In the genomic region with DNA sequence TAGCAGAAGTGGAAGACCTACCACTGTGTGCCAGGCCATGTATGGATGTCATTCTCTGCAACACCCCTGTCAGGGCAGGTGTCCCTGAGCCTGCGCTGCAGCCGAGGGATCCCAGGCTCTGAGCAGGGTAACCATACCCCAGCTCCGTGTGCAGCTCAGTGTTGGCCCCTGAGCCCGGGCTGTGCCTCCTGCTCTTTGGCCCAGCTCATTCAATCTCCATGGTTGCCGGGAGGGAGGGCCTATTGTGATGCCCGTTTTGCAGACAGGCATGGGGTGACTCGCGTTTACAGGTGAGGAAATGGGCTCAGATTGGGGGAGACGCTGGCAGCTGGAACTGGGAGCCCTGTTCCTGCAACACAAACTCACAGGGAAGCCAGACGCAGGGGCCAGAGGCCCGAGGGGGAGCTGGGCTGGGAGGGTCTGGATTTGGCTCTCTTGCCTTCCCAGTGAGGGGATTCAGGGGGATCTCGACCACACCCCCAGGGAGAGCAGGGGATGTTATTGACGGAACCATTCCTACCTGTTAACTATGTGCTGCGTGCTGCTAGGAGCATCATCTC, we compare ENCODE assay signal across 19 cellular contexts.
"Had no signal": no experiment of that assay in that cellular context is flagged by ENCODE, and none has a peak within 500 bp of the region (broad histone marks: within the 10 kb centered on the region; RNA-seq: fewer than 3 reads in every experiment).

No MANE protein-coding gene starts in this region.

- H3K9me3 ChIP-seq: body of pancreas, left lung had no signal

- H3K36me3 Mint-ChIP-seq: activated CD4-positive, alpha-beta memory T cell treated with anti-CD3 and anti-CD28 coated beads for 36 hours; activated naive CD4-positive, alpha-beta T cell treated with anti-CD3 and anti-CD28 coated beads, Interleukin-2, amount 50 U/mL, for 72 hours; natural killer cell; T-cell had no signal

- H3K4me1 ChIP-seq: body of pancreas had no signal

- H2AFZ ChIP-seq: hepatocyte had no signal

- H3K27ac ChIP-seq: body of pancreas, coronary artery, hepatocyte, left lung had no signal

- H3K36me3 ChIP-seq: left lung had no signal

- H3K4me3 ChIP-seq: body of pancreas, coronary artery, hepatocyte, left lung had no signal

- H3K27me3 ChIP-seq: body of pancreas, hepatocyte, left lung had no signal

- H3K27ac Mint-ChIP-seq: activated CD4-positive, alpha-beta memory T cell treated with anti-CD3 and anti-CD28 coated beads for 36 hours; activated T-cell treated with anti-CD3 and anti-CD28 coated beads, Interleukin-2, amount 50 U/mL, for 24 hours; natural killer cell; T-cell had no signal

- H3K4me2 ChIP-seq: hepatocyte had no signal

- H3K79me2 ChIP-seq: hepatocyte had no signal

- H3K4me3 Mint-ChIP-seq: activated CD4-positive, alpha-beta memory T cell treated with anti-CD3 and anti-CD28 coated beads for 36 hours; activated T-cell treated with anti-CD3 and anti-CD28 coated beads, Interleukin-2, amount 50 U/mL, for 24 hours; natural killer cell; T-cell had no signal

- DNase-seq: activated CD4-positive, alpha-beta memory T cell treated with anti-CD3 and anti-CD28 coated beads for 36 hours; activated CD4-positive, alpha-beta T cell treated with anti-CD3 and anti-CD28 coated beads for 1 hour; activated gamma-delta T cell; activated T-cell treated with anti-CD3 and anti-CD28 coated beads, Interleukin-2, amount 50 U/mL, for 24 hours; amygdala; body of pancreas; central memory CD4-positive, alpha-beta T cell; islet precursor cell; natural killer cell; stimulated activated CD4-positive, alpha-beta T cell treated with anti-CD3 and anti-CD28 coated beads, Interleukin-2, amount 100 ng/mL, for 48 hours; stimulated activated naive CD4-positive, alpha-beta T cell; T-cell; T-helper 9 cell; trophoblast cell had no signal

- H3K27me3 Mint-ChIP-seq: activated CD4-positive, alpha-beta memory T cell treated with anti-CD3 and anti-CD28 coated beads for 36 hours; activated T-cell treated with anti-CD3 and anti-CD28 coated beads, Interleukin-2, amount 50 U/mL, for 24 hours had no signal

- H3K9me3 Mint-ChIP-seq: activated CD4-positive, alpha-beta memory T cell treated with anti-CD3 and anti-CD28 coated beads for 36 hours; activated naive CD4-positive, alpha-beta T cell treated with anti-CD3 and anti-CD28 coated beads, Interleukin-2, amount 50 U/mL, for 72 hours; activated T-cell treated with anti-CD3 and anti-CD28 coated beads, Interleukin-2, amount 50 U/mL, for 24 hours; natural killer cell; T-cell had no signal

- ATAC-seq: body of pancreas, esophagus mucosa, left lung, natural killer cell, T-cell had no signal
